Comparison of ENCODE assay signal across 1 cellular context in genomic region chr7:78118470-78118869, GRCh38.
TF ChIP-seq lines count a peak whose summit lies in the region.

No MANE protein-coding gene starts in this region.

TF ChIP-seq in WTC11, 78 proteins besides CTCF, POLR2A, EP300 and RAD21 (continued from another document):
- TF ChIP-seq PRDM15 (CRISPR knock-in tag; IDR thresholded peaks at IDR 0.05) (no peak), HMGA2 (CRISPR knock-in tag; IDR thresholded peaks at IDR 0.05) (no peak), NR3C1 (CRISPR knock-in tag; conservative IDR thresholded peaks at IDR 0.05; ENCODE audit: low read depth) (no peak), ZNF396 (CRISPR knock-in tag; IDR thresholded peaks at IDR 0.05; ENCODE audit: borderline replicate concordance) (no peak), NR1H2 (CRISPR knock-in tag; IDR thresholded peaks at IDR 0.05) (no peak), NFYB (CRISPR knock-in tag; conservative IDR thresholded peaks at IDR 0.05; ENCODE audit: low read depth) (no peak), TCF7 (CRISPR knock-in tag; IDR thresholded peaks at IDR 0.05; ENCODE audit: low read depth) (no peak)
- TF ChIP-seq, protein P1, sequence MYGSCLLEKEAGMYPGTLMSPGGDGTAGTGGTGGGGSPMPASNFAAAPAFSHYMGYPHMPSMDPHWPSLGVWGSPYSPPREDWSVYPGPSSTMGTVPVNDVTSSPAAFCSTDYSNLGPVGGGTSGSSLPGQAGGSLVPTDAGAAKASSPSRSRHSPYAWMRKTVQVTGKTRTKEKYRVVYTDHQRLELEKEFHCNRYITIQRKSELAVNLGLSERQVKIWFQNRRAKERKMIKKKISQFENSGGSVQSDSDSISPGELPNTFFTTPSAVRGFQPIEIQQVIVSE (CRISPR knock-in tag; IDR thresholded peaks at IDR 0.05; ENCODE audit: borderline replicate concordance): no peak
- TF ChIP-seq, protein P2, sequence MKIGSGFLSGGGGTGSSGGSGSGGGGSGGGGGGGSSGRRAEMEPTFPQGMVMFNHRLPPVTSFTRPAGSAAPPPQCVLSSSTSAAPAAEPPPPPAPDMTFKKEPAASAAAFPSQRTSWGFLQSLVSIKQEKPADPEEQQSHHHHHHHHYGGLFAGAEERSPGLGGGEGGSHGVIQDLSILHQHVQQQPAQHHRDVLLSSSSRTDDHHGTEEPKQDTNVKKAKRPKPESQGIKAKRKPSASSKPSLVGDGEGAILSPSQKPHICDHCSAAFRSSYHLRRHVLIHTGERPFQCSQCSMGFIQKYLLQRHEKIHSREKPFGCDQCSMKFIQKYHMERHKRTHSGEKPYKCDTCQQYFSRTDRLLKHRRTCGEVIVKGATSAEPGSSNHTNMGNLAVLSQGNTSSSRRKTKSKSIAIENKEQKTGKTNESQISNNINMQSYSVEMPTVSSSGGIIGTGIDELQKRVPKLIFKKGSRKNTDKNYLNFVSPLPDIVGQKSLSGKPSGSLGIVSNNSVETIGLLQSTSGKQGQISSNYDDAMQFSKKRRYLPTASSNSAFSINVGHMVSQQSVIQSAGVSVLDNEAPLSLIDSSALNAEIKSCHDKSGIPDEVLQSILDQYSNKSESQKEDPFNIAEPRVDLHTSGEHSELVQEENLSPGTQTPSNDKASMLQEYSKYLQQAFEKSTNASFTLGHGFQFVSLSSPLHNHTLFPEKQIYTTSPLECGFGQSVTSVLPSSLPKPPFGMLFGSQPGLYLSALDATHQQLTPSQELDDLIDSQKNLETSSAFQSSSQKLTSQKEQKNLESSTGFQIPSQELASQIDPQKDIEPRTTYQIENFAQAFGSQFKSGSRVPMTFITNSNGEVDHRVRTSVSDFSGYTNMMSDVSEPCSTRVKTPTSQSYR (CRISPR knock-in tag; IDR thresholded peaks at IDR 0.05): no peak
